17 cellular contexts compared by ENCODE assay signal in the genomic region with DNA sequence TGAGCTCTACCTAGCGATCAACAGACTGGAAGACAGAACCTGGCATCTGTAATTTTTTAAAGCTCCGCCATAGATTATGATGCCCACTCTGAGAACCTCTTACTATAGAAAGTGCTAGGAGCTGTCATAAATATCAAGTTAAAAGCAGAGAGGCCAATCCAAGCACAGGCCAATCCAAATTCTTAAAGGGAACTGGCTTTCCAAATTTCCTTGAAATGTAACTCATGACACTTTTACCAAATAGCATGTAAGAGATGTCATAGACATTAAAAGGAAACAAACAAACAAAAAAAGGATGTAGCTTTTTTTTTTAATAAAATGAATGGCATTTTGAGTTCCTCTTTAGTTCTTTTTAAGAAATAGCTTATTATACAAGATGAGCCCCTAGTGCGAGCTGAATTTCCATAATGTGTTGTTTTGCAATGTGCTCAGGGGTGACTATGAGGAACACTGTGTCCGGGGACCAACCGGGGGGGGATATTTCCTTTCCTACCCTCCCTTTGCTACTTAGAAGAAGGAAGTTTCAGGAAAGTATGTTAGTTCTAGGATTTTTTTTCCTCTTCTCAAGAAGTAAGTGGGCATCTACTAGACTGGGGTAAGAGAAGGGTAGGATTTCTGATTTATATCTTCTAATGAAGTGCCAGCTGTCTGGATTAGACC.
A peak's percentile ranks its signal among the peaks of the same experiment; 100 is the strongest.
DNase-seq lines count a peak whose midpoint lies in the region; ATAC-seq lines count a peak whose summit lies in the region.
"Had no signal": no experiment of that assay in that cellular context is flagged by ENCODE, and none has a peak within 500 bp of the region (broad histone marks: within the 10 kb centered on the region; RNA-seq: fewer than 3 reads in every experiment).

No MANE protein-coding gene starts in this region.

- peak overlapping the region in 9 of 11 experiments; percentile 3 to 91 (median 52); a peak in 12 of 22 replicates for H3K4me2 ChIP-seq in BLaER1 treated with 17β-estradiol and CSF1 and Interleukin-3, amounts not matched to agents 10 nM and 100 nM

- 0 out of 22 replicates have a peak, but pooled peaks cover 0 to 5% (median 0%) of the 10 kb centered on the region in 11 experiments for H3K36me3 ChIP-seq in BLaER1 treated with 17β-estradiol and CSF1 and Interleukin-3, amounts not matched to agents 10 nM and 100 nM
- H3K36me3 ChIP-seq: BE2C, ovary, tibial nerve had no signal

- H3K9ac ChIP-seq in BLaER1 treated with 17β-estradiol and CSF1 and Interleukin-3, amounts not matched to agents 10 nM and 100 nM, result peak overlapping the region in 3 of 11 experiments; percentile 65 to 76 (median 74); a peak in 6 of 22 replicates

- H4K20me1 ChIP-seq in BLaER1 treated with 17β-estradiol and CSF1 and Interleukin-3, amounts not matched to agents 10 nM and 100 nM, result no peaks in the 10 kb centered on the region

- no peak overlapping the region for H3K4me3 ChIP-seq in BLaER1 treated with 17β-estradiol and CSF1 and Interleukin-3, amounts not matched to agents 10 nM and 100 nM
- H3K4me3 ChIP-seq: ovary, tibial nerve had no signal

- ATAC-seq in GM18502 (IDR thresholded peaks at IDR 0.05; ENCODE audit: poor library complexity, unreplicated experiment) (no peak), GM18498 (IDR thresholded peaks at IDR 0.05; ENCODE audit: unreplicated experiment) (no peak), GM21717 (IDR thresholded peaks at IDR 0.05; ENCODE audit: unreplicated experiment) (no peak)
- ATAC-seq: esophagus mucosa had no signal

- H3K9me3 ChIP-seq in BLaER1 treated with 17β-estradiol and CSF1 and Interleukin-3, amounts not matched to agents 10 nM and 100 nM (replicated peaks in 1 of 11), result 0 out of 22 replicates have a peak, but pooled peaks cover 0 to 5% (median 0%) of the 10 kb centered on the region in 11 experiments
- H3K9me3 ChIP-seq: BE2C, ovary, tibial nerve had no signal

- DNase-seq in NOMO-1 treated with DMSO at 0.1 percent for 48 hours (lab: John Stamatoyannopoulos, UW; ENCODE audit: unreplicated experiment) (peak; percentile 48), globus pallidus (ENCODE audit: low spot score) (peak; percentile 24), pons (ENCODE audit: low spot score) (peak; percentile 41), retina (no peak)
- DNase-seq: activated CD4-positive, alpha-beta T cell treated with anti-CD3 and anti-CD28 coated beads for 1 hour; activated CD8-positive, alpha-beta memory T cell treated with anti-CD3 and anti-CD28 coated beads, Interleukin-2, amount 50 U/mL, for 48 hours; activated naive CD4-positive, alpha-beta T cell treated with anti-CD3 and anti-CD28 coated beads, Interleukin-2, amount 10 ng/mL, durations not matched to agents 7 days and 5 days; MM.1S; ovary; stimulated activated CD4-positive, alpha-beta T cell treated with anti-CD3 and anti-CD28 coated beads, Interleukin-1b, Interleukin-23, amount 100 ng/mL, for 48 hours had no signal

- H3K27ac ChIP-seq in BLaER1 treated with 17β-estradiol and CSF1 and Interleukin-3, amounts not matched to agents 10 nM and 100 nM, result peak overlapping the region in 4 of 11 experiments; percentile 37 to 95 (median 85); a peak in 7 of 22 replicates
- H3K27ac ChIP-seq: ovary had no signal

- no peaks in the 10 kb centered on the region for H3K27me3 ChIP-seq in BLaER1 treated with 17β-estradiol and CSF1 and Interleukin-3, amounts not matched to agents 10 nM and 100 nM
- H3K27me3 ChIP-seq: BE2C, ovary, tibial nerve had no signal

- H3K4me1 ChIP-seq in BLaER1 treated with 17β-estradiol and CSF1 and Interleukin-3, amounts not matched to agents 10 nM and 100 nM, result peaks cover 6 to 97% (median 24%) of the 10 kb centered on the region in 10 experiments; a peak in 14 of 20 replicates
